In the genomic region with DNA sequence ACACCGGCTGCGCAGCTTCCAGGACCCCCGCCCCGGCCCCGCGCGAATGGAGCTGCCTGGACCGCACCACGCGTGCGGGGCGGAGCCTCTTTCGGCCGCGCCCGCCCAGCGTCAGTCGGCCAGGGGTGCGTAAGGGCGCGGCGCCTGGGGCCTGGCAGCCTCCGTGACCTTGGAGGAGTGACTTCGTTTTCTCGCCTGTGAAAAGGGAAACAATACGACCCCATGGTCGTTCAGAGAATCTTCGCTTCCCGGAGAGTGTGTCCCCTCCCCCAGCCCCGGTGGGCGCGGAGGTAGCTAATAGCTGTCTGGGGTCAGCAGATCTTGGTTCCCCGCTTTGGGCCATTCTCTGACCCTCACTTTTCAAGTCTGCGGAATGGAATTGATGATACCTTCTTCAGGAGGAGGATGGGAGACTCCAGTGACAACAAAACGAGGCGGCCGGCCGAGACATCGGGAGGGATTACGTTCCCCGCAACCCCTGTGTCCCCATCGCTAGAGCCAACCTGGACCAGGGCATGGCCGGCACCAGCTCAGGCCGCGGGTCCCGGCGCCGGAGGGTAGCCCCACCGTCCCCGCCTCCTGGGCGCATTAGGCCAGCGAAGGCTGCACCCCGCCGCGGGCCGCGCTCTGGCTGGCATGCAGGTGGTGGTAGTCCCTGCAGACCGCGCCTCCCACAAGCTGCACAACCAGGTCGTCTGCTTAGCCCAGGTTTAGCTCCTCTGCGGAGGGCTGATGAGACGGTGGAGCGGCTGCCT, we compare ENCODE assay signal across 8 cellular contexts. TPM values are rescaled to one million over a fixed set of nuclear protein-coding genes. Genes with fewer than 3 reads are reported as not detected.
DNase-seq lines count a peak whose midpoint lies in the region; ATAC-seq, FAIRE-seq and TF ChIP-seq lines count a peak whose summit lies in the region.

No MANE protein-coding gene starts in this region.

- H3K27ac ChIP-seq in GM12878 (ENCODE audit: control insufficient read depth, insufficient read depth) (peak overlapping the region; percentile 69), skeletal muscle tissue (ENCODE audit: low read depth, low read length) (peak overlapping the region; percentile 85)

- ATAC-seq in HG02588 (IDR thresholded peaks at IDR 0.05; ENCODE audit: unreplicated experiment): peak; percentile 67
- peak; percentile 88 for ATAC-seq in GM12878

- FAIRE-seq in GM12891 (lab: Jason Lieb, UNC) (peak; percentile 90), GM12878 (lab: Jason Lieb, UNC) (no peak)

- no peaks in the 10 kb centered on the region for H3K9me3 ChIP-seq in GM12878 (replicated peaks; ENCODE audit: control insufficient read depth, insufficient read depth, low read length)
- H3K9me3 ChIP-seq in iPS-15b (ENCODE audit: control insufficient read depth, insufficient read depth, low read length): no peaks in the 10 kb centered on the region
- no peaks in the 10 kb centered on the region for H3K9me3 ChIP-seq in skeletal muscle tissue (ENCODE audit: control insufficient read depth in 3 of 3, low read length in 3 of 3)

- no peak for TF ChIP-seq EP300 in GM12878 (IDR thresholded peaks at IDR 0.05; ENCODE audit: borderline replicate concordance in 1 of 2, control insufficient read depth in 1 of 2, low read depth in 2 of 2, low read length in 2 of 2)

- H3K4me1 Mint-ChIP-seq in T-helper 2 cell treated with Interferon-gamma antibody and Interleukin-4, amounts not matched to agents 5 μg/mL and 100 μg/mL, for 36 hours (ENCODE audit: low read depth): peaks cover 42% of the 10 kb centered on the region

- H4K20me1 ChIP-seq in GM12878 (ENCODE audit: control insufficient read depth, insufficient read depth): no peaks in the 10 kb centered on the region

- intact Hi-C loops in GM12878 (cut with micrococcal nuclease; ENCODE audit: unreplicated experiment): no loop called here

- H3K9ac ChIP-seq in GM12878 (ENCODE audit: control insufficient read depth, insufficient read depth, low read length) (peak overlapping the region; percentile 83), iPS-15b (ENCODE audit: low read depth, low read length) (peak overlapping the region; percentile 19), skeletal muscle tissue (ENCODE audit: low read depth in 1 of 3, low read length in 3 of 3) (peak overlapping the region; percentile 86 to 93 (median 88))

- CTCF ChIA-PET in GM12878 (lab: Yijun Ruan, JAX): interaction anchor here (0.6 to 2.7 kb wide), 9 partner anchors 9 to 1599 kb away, joined by 3 to 18 read pairs (median 5); a partner anchor contains a TSS

- TSS peak; percentile 93 for BruUV-seq in GM12878 (replicated peaks; lab: Mats Ljungman, UMichigan)

- DNase-seq in GM12891 (ENCODE audit: insufficient read length, low spot score) (peak; percentile 69), NCI-H1048 (lab: John Stamatoyannopoulos, UW) (peak; percentile 24), GM12878 (ENCODE audit: low read depth, low spot score) (no peak), GM19240 (ENCODE audit: insufficient read length, low spot score) (no peak)
- DNase-seq in T-helper 2 cell treated with Interferon-gamma antibody and Interleukin-4, amounts not matched to agents 5 μg/mL and 100 μg/mL, for 36 hours (ENCODE audit: low spot score): peak; percentile 83

- H3K4me3 Mint-ChIP-seq in T-helper 2 cell treated with Interferon-gamma antibody and Interleukin-4, amounts not matched to agents 5 μg/mL and 100 μg/mL, for 36 hours: peak overlapping the region; percentile 94

- no peak for TF ChIP-seq CTCF in GM12878 (IDR thresholded peaks at IDR 0.05 in 2 of 3, conservative IDR thresholded peaks at IDR 0.05 in 1 of 3; ENCODE audit: control insufficient read depth in 2 of 3, extremely low read depth in 1 of 3, insufficient read depth in 1 of 3, low read depth in 3 of 3, low read length in 3 of 3)

- peak overlapping the region; percentile 98 for H3K4me2 ChIP-seq in GM12878 (ENCODE audit: control insufficient read depth, insufficient read depth)

- POLR2A ChIA-PET in GM12878 (lab: Charles Lee): interaction anchor here (0.6 to 1.5 kb wide), 6 partner anchors 8 to 757 kb away, joined by 3 to 9 read pairs (median 4); a partner anchor contains a TSS

- peaks cover 5% of the 10 kb centered on the region for H3K36me3 Mint-ChIP-seq in T-helper 2 cell treated with Interferon-gamma antibody and Interleukin-4, amounts not matched to agents 5 μg/mL and 100 μg/mL, for 36 hours (ENCODE audit: low read depth)

- H3K36me3 ChIP-seq in GM12878 (ENCODE audit: control insufficient read depth in 2 of 2, insufficient read depth in 2 of 2, low read length in 1 of 2) (no peaks in the 10 kb centered on the region), iPS-15b (ENCODE audit: control insufficient read depth, insufficient read depth, low read length) (no peaks in the 10 kb centered on the region), skeletal muscle tissue (ENCODE audit: control insufficient read depth in 3 of 3, insufficient read depth in 3 of 3, low read length in 3 of 3) (no peaks in the 10 kb centered on the region)

- RAD21 ChIA-PET in GM12878 (lab: Charles Lee; ENCODE audit: unreplicated experiment): interaction anchor here (0.6 to 2.4 kb wide), 8 partner anchors 9 to 308 kb away, joined by 3 to 17 read pairs (median 3); a partner anchor contains a TSS

- under 1% methylated on average over 63 of the region's 63 CpGs for WGBS in GM12878 (ENCODE audit: insufficient coverage, insufficient replicate concordance, low lambda C conversion rate, missing lambda C conversion rate)

- in situ Hi-C loops in GM12878 (cut with MboI): no loop called here

- H2AFZ ChIP-seq in GM12878 (ENCODE audit: control insufficient read depth, low read depth, low read length): peak overlapping the region; percentile 98

- H3K4me3 ChIP-seq in GM12878 (peak overlapping the region; percentile 85), iPS-15b (ENCODE audit: low read depth, low read length) (peak overlapping the region; percentile 66), skeletal muscle tissue (ENCODE audit: low read length in 3 of 3) (peak overlapping the region; percentile 82 to 91 (median 89))

- H3K4me1 ChIP-seq in GM12878 (ENCODE audit: control insufficient read depth, insufficient read depth, low read length): peaks cover 14% of the 10 kb centered on the region
- peaks cover 17% of the 10 kb centered on the region for H3K4me1 ChIP-seq in iPS-15b (ENCODE audit: control insufficient read depth, insufficient read depth, low read length)
- peaks cover 12 to 45% (median 29%) of the 10 kb centered on the region in 3 donors for H3K4me1 ChIP-seq in skeletal muscle tissue (ENCODE audit: control insufficient read depth in 3 of 3, insufficient read depth in 3 of 3, low read length in 3 of 3)

- peak overlapping the region; percentile 93 for H3K27ac Mint-ChIP-seq in T-helper 2 cell treated with Interferon-gamma antibody and Interleukin-4, amounts not matched to agents 5 μg/mL and 100 μg/mL, for 36 hours

- TF ChIP-seq RAD21 in GM12878 (IDR thresholded peaks at IDR 0.05; ENCODE audit: insufficient read depth, low read depth, low read length): no peak

- H3K9me3 Mint-ChIP-seq in T-helper 2 cell treated with Interferon-gamma antibody and Interleukin-4, amounts not matched to agents 5 μg/mL and 100 μg/mL, for 36 hours: no peaks in the 10 kb centered on the region

- H3K79me2 ChIP-seq in GM12878 (ENCODE audit: control insufficient read depth, insufficient read depth, low read length): 0 out of 2 replicates have a peak, but pooled peaks cover 1% of the 10 kb centered on the region

- H3K27me3 ChIP-seq in GM12878 (replicated peaks in 1 of 2; ENCODE audit: control insufficient read depth in 2 of 2, insufficient read depth in 2 of 2, low read length in 1 of 2) (no peaks in the 10 kb centered on the region), iPS-15b (ENCODE audit: control insufficient read depth, insufficient read depth, low read length) (no peaks in the 10 kb centered on the region), skeletal muscle tissue (ENCODE audit: control insufficient read depth in 3 of 3, insufficient read depth in 3 of 3, low read length in 3 of 3) (peaks cover under 1 to 4% (median 2%) of the 10 kb centered on the region in 3 donors)

- SMC1A ChIA-PET in GM12878 (lab: Charles Lee; ENCODE audit: uncharacterized antibody, unreplicated experiment): interaction anchor here (0.9 to 2.0 kb wide), 4 partner anchors 9 to 127 kb away, joined by 3 to 9 read pairs (median 4); a partner anchor contains a TSS

- no peaks in the 10 kb centered on the region for H3K27me3 Mint-ChIP-seq in T-helper 2 cell treated with Interferon-gamma antibody and Interleukin-4, amounts not matched to agents 5 μg/mL and 100 μg/mL, for 36 hours (ENCODE audit: low read depth)

- TF ChIP-seq POLR2A in GM12891 (IDR thresholded peaks at IDR 0.05; ENCODE audit: low read depth, low read length): no peak
- peak; percentile 53; the same call in 1 of the 2 replicates for TF ChIP-seq POLR2A in GM12878 (IDR thresholded peaks at IDR 0.05; ENCODE audit: low read depth, low read length)

RNA-seq across cellular contexts. Expression of a gene that starts 5.5 kb away (rescaled TPM):
- polyA plus RNA-seq in GM12891 (2012; ENCODE audit: low read depth, missing spikeins): not detected
- 0.15 TPM in 1 of 2 replicates, not detected in the other for total RNA-seq in GM12878 (2013; cell fraction: nucleolus; rRNA removed)
- total RNA-seq in GM12878 (2014; rRNA removed) (0.06 TPM in 1 of 2 replicates, not detected in the other), GM12878 (2014; rRNA removed; fragmentation: Illumina TruSeq; extraction: Trizol) (0.04 TPM in 1 of 2 replicates, not detected in the other), GM12878 (2021) (0.21 and 0.46 TPM in 2 replicates), skeletal muscle tissue (not detected)
- not detected for polyA plus RNA-seq in GM12878 (2011; ENCODE audit: low read depth)
- polyA plus RNA-seq in GM12878 (2011; rRNA removed) (0.03 and 0.10 TPM in 2 replicates), GM12878 (2014; fragmentation: Illumina TruSeq; extraction: Trizol) (not detected in 2 replicates), GM12878 (2014; fragmentation: Nextera tagmentation; extraction: Ambion mirVana) (not detected), GM12878 (2014; rRNA removed) (not detected in 2 replicates), GM12878 (2016; fragmentation: Nextera tagmentation; extraction: Ambion mirVana) (under 1 TPM in 1 of 2 experiments, not detected in 1; 0.19 TPM)
- polyA plus RNA-seq in GM12878 (2011; cell fraction: cytosol; rRNA removed): 0.01 and 0.02 TPM in 2 replicates
- 0.06 and 0.40 TPM in 2 replicates for polyA plus RNA-seq in GM12878 (2011; cell fraction: nucleus; rRNA removed)
- polyA plus RNA-seq in GM12878 (2012): 0.15 TPM in 1 of 2 replicates, not detected in the other
- not detected in 2 replicates for polyA minus RNA-seq in GM12878 (2011; rRNA and poly(A)+ RNA removed)
- polyA minus RNA-seq in GM12878 (2011; cell fraction: cytosol; rRNA and poly(A)+ RNA removed): 0.94 TPM in 1 of 2 replicates, not detected in the other
- 0.12 TPM in 1 of 2 replicates, not detected in the other for polyA minus RNA-seq in GM12878 (2011; cell fraction: nucleus; rRNA and poly(A)+ RNA removed)

RNA-seq across cellular contexts. Expression of a gene that starts 6.4 kb away (rescaled TPM):
- 20.9 TPM for polyA plus RNA-seq in GM12891 (2012; ENCODE audit: low read depth, missing spikeins)
- total RNA-seq in GM12878 (2013; cell fraction: nucleolus; rRNA removed): 66.8 and 80.6 TPM in 2 replicates
- total RNA-seq in GM12878 (2014; rRNA removed) (8.8 and 9.4 TPM in 2 replicates), GM12878 (2014; rRNA removed; fragmentation: Illumina TruSeq; extraction: Trizol) (5.7 and 5.8 TPM in 2 replicates), GM12878 (2021) (46.5 and 51.9 TPM in 2 replicates), skeletal muscle tissue (2.1 TPM)
- 8.0 TPM for polyA plus RNA-seq in GM12878 (2011; ENCODE audit: low read depth)
- polyA plus RNA-seq in GM12878 (2011; rRNA removed) (5.1 and 8.8 TPM in 2 replicates), GM12878 (2014; fragmentation: Illumina TruSeq; extraction: Trizol) (5.2 and 10.4 TPM in 2 replicates), GM12878 (2014; fragmentation: Nextera tagmentation; extraction: Ambion mirVana) (1 to 10 TPM; 1.7 to 3.5 TPM), GM12878 (2014; rRNA removed) (31.9 and 35.0 TPM in 2 replicates), GM12878 (2016; fragmentation: Nextera tagmentation; extraction: Ambion mirVana) (1 to 10 TPM; 6.4 to 7.1 TPM)
- polyA plus RNA-seq in GM12878 (2011; cell fraction: cytosol; rRNA removed): 8.6 and 12.4 TPM in 2 replicates
- 145 and 166 TPM in 2 replicates for polyA plus RNA-seq in GM12878 (2011; cell fraction: nucleus; rRNA removed)
- polyA plus RNA-seq in GM12878 (2012): 30.9 and 39.8 TPM in 2 replicates
- polyA minus RNA-seq in GM12878 (2011; rRNA and poly(A)+ RNA removed): 3.8 and 8.8 TPM in 2 replicates
- 8.7 and 10.7 TPM in 2 replicates for polyA minus RNA-seq in GM12878 (2011; cell fraction: cytosol; rRNA and poly(A)+ RNA removed)
- polyA minus RNA-seq in GM12878 (2011; cell fraction: nucleus; rRNA and poly(A)+ RNA removed): 34.7 and 54.1 TPM in 2 replicates

Comparison
In these comparisons a context has a peak if more than half of its experiments do, and no peak if none do; other contexts are left out.
1. DNase-seq: peak in GM12891 (single experiment), NCI-H1048 (single experiment) and T-helper 2 cell treated with Interferon-gamma antibody and Interleukin-4, amounts not matched to agents 5 μg/mL and 100 μg/mL, for 36 hours (single experiment); none in GM12878 (single experiment) and GM19240 (single experiment).
2. H3K9ac ChIP-seq: peak in every context shown above with its lines; median percentile 88 in skeletal muscle tissue; 83 in GM12878; 19 in iPS-15b.
3. Peak in every context shown above with its lines, with median percentiles within 50 percentile points of each other: H3K4me3 ChIP-seq.